20 cellular contexts compared by ENCODE assay signal in genomic region chr11:66418986-66419308, GRCh38. TPM values are rescaled to one million over a fixed set of nuclear protein-coding genes. Genes with fewer than 3 reads are reported as not detected.
DNase-seq lines count a peak whose midpoint lies in the region; ATAC-seq and TF ChIP-seq lines count a peak whose summit lies in the region.
"Had no signal": no experiment of that assay in that cellular context is flagged by ENCODE, and none has a peak within 500 bp of the region (broad histone marks: within the 10 kb centered on the region; RNA-seq: fewer than 3 reads in every experiment).

No MANE protein-coding gene starts in this region.

- H3K27me3 ChIP-seq in endocrine pancreas (ENCODE audit: control insufficient read depth, insufficient read depth, low read length) (no peaks in the 10 kb centered on the region), mesendoderm (ENCODE audit: insufficient read depth, low read length, poor library complexity) (peaks cover 22% of the 10 kb centered on the region)

- no peak for DNase-seq in activated naive CD4-positive, alpha-beta T cell treated with anti-CD3 and anti-CD28 coated beads, Interleukin-2, amount 10 ng/mL, durations not matched to agents 7 days and 5 days
- no peak for DNase-seq in activated naive CD4-positive, alpha-beta T cell treated with anti-CD3 and anti-CD28 coated beads, Interleukin-2, amount 50 U/mL, for 72 hours (ENCODE audit: low spot score in 2 of 2)
- DNase-seq in WTC11 (ENCODE audit: low spot score) = no peak
- DNase-seq in stimulated activated effector memory CD8-positive, alpha-beta T cell treated with anti-CD3 and anti-CD28 coated beads, Interleukin-12 subunit alpha, Interleukin-12 subunit beta, amount 100 ng/mL, for 72 hours (ENCODE audit: low spot score in 2 of 2) = no peak
- DNase-seq in activated gamma-delta T cell (lab: John Stamatoyannopoulos, UW) = no peak
- DNase-seq in mesendoderm = no peak
- DNase-seq in NCI-H187 (lab: John Stamatoyannopoulos, UW) = no peak
- DNase-seq: NCI-H774, upper lobe of right lung had no signal

- H3K9ac ChIP-seq in endocrine pancreas (ENCODE audit: control insufficient read depth, insufficient read depth, low read length) (no peak overlapping the region), mesendoderm (ENCODE audit: low read length) (no peak overlapping the region)

- H3K36me3 Mint-ChIP-seq in activated naive CD4-positive, alpha-beta T cell treated with anti-CD3 and anti-CD28 coated beads, Interleukin-2, amount 10 ng/mL, durations not matched to agents 7 days and 5 days = peaks cover 3% of the 10 kb centered on the region
- peaks cover 0 to 12% of the 10 kb centered on the region in 2 donors for H3K36me3 Mint-ChIP-seq in activated naive CD4-positive, alpha-beta T cell treated with anti-CD3 and anti-CD28 coated beads, Interleukin-2, amount 50 U/mL, for 72 hours
- H3K36me3 Mint-ChIP-seq in WTC11 = no peaks in the 10 kb centered on the region
- peaks cover 11% of the 10 kb centered on the region for H3K36me3 Mint-ChIP-seq in stimulated activated effector memory CD8-positive, alpha-beta T cell treated with anti-CD3 and anti-CD28 coated beads, Interleukin-12 subunit alpha, Interleukin-12 subunit beta, amount 100 ng/mL, for 72 hours

- no peaks in the 10 kb centered on the region for H3K9me3 ChIP-seq in endocrine pancreas (ENCODE audit: control insufficient read depth, low read length)
- H3K9me3 ChIP-seq: pancreas, upper lobe of right lung had no signal

- peak overlapping the region; percentile 60 for H3K27ac Mint-ChIP-seq in activated naive CD4-positive, alpha-beta T cell treated with anti-CD3 and anti-CD28 coated beads, Interleukin-2, amount 10 ng/mL, durations not matched to agents 7 days and 5 days
- no peak overlapping the region for H3K27ac Mint-ChIP-seq in activated naive CD4-positive, alpha-beta T cell treated with anti-CD3 and anti-CD28 coated beads, Interleukin-2, amount 50 U/mL, for 72 hours
- no peak overlapping the region for H3K27ac Mint-ChIP-seq in WTC11
- H3K27ac Mint-ChIP-seq in stimulated activated effector memory CD8-positive, alpha-beta T cell treated with anti-CD3 and anti-CD28 coated beads, Interleukin-12 subunit alpha, Interleukin-12 subunit beta, amount 100 ng/mL, for 72 hours = peak overlapping the region; percentile 41

- no peak overlapping the region for H3K56ac ChIP-seq in mesendoderm (ENCODE audit: low read length)

- H3K79me2 ChIP-seq in mesendoderm (ENCODE audit: control insufficient read depth, insufficient read depth, low read length) = no peaks in the 10 kb centered on the region

- no peak overlapping the region for H2BK120ac ChIP-seq in mesendoderm (ENCODE audit: low read depth, low read length)

- WGBS in mesendoderm (ENCODE audit: extremely low coverage, insufficient coverage, low lambda C conversion rate) = no CpG with 5 or more reads among the region's 3 CpGs

- no peak overlapping the region for H3K27ac ChIP-seq in mesendoderm (ENCODE audit: low read depth, low read length)
- H3K27ac ChIP-seq: epithelial cell of prostate, pancreas, RWPE1, upper lobe of right lung had no signal

- H3K4me1 Mint-ChIP-seq in activated naive CD4-positive, alpha-beta T cell treated with anti-CD3 and anti-CD28 coated beads, Interleukin-2, amount 10 ng/mL, durations not matched to agents 7 days and 5 days = peaks cover 12% of the 10 kb centered on the region
- peaks cover 43% of the 10 kb centered on the region for H3K4me1 Mint-ChIP-seq in WTC11
- H3K4me1 Mint-ChIP-seq in stimulated activated effector memory CD8-positive, alpha-beta T cell treated with anti-CD3 and anti-CD28 coated beads, Interleukin-12 subunit alpha, Interleukin-12 subunit beta, amount 100 ng/mL, for 72 hours = peaks cover 36% of the 10 kb centered on the region

- H2BK5ac ChIP-seq in mesendoderm (ENCODE audit: low read length) = no peak overlapping the region

- no peak overlapping the region for H3K4me3 Mint-ChIP-seq in activated naive CD4-positive, alpha-beta T cell treated with anti-CD3 and anti-CD28 coated beads, Interleukin-2, amount 10 ng/mL, durations not matched to agents 7 days and 5 days
- H3K4me3 Mint-ChIP-seq in WTC11 = peak overlapping the region; percentile 26; the same call in 1 of the 2 replicates
- peak overlapping the region; percentile 30 for H3K4me3 Mint-ChIP-seq in stimulated activated effector memory CD8-positive, alpha-beta T cell treated with anti-CD3 and anti-CD28 coated beads, Interleukin-12 subunit alpha, Interleukin-12 subunit beta, amount 100 ng/mL, for 72 hours

- no peak for TF ChIP-seq CTCF in WTC11 (IDR thresholded peaks at IDR 0.05)

- H3K4me2 ChIP-seq in mesendoderm (ENCODE audit: low read length) = no peak overlapping the region

- no peak overlapping the region for H4K5ac ChIP-seq in mesendoderm (ENCODE audit: low read length)

- H4K8ac ChIP-seq in mesendoderm (ENCODE audit: low read depth, low read length) = no peak overlapping the region

- H3K18ac ChIP-seq in mesendoderm (ENCODE audit: low read length) = no peak overlapping the region

- peaks cover 9% of the 10 kb centered on the region for H3K9me3 Mint-ChIP-seq in activated naive CD4-positive, alpha-beta T cell treated with anti-CD3 and anti-CD28 coated beads, Interleukin-2, amount 10 ng/mL, durations not matched to agents 7 days and 5 days
- H3K9me3 Mint-ChIP-seq in activated naive CD4-positive, alpha-beta T cell treated with anti-CD3 and anti-CD28 coated beads, Interleukin-2, amount 50 U/mL, for 72 hours = no peaks in the 10 kb centered on the region
- H3K9me3 Mint-ChIP-seq in WTC11 = no peaks in the 10 kb centered on the region
- peaks cover 4% of the 10 kb centered on the region for H3K9me3 Mint-ChIP-seq in stimulated activated effector memory CD8-positive, alpha-beta T cell treated with anti-CD3 and anti-CD28 coated beads, Interleukin-12 subunit alpha, Interleukin-12 subunit beta, amount 100 ng/mL, for 72 hours

- H3K27me3 Mint-ChIP-seq in activated naive CD4-positive, alpha-beta T cell treated with anti-CD3 and anti-CD28 coated beads, Interleukin-2, amount 10 ng/mL, durations not matched to agents 7 days and 5 days = peaks cover 72% of the 10 kb centered on the region
- H3K27me3 Mint-ChIP-seq in WTC11 (ENCODE audit: low read depth) = peaks cover 59% of the 10 kb centered on the region

- peaks cover 10% of the 10 kb centered on the region for H3K36me3 ChIP-seq in endocrine pancreas (ENCODE audit: control insufficient read depth, insufficient read depth, low read length)
- H3K36me3 ChIP-seq in mesendoderm (ENCODE audit: control insufficient read depth, insufficient read depth, low read length) = no peaks in the 10 kb centered on the region
- H3K36me3 ChIP-seq: MG63, pancreas, upper lobe of right lung had no signal

- no peaks in the 10 kb centered on the region for H3K79me1 ChIP-seq in mesendoderm (ENCODE audit: low read length)

- no peak for ATAC-seq in activated naive CD4-positive, alpha-beta T cell treated with anti-CD3 and anti-CD28 coated beads, Interleukin-2, amount 50 U/mL, for 72 hours
- no peak for ATAC-seq in WTC11
- no peak for ATAC-seq in stimulated activated effector memory CD8-positive, alpha-beta T cell treated with anti-CD3 and anti-CD28 coated beads, Interleukin-12 subunit alpha, Interleukin-12 subunit beta, amount 100 ng/mL, for 72 hours
- ATAC-seq: naive thymus-derived CD4-positive, alpha-beta T cell had no signal

- no peak overlapping the region for H2BK15ac ChIP-seq in mesendoderm (replicated peaks; ENCODE audit: low read depth)

- H3K4me3 ChIP-seq in endocrine pancreas (ENCODE audit: control insufficient read depth, insufficient read depth, low read length) (peak overlapping the region; percentile 32), mesendoderm (ENCODE audit: low read length) (no peak overlapping the region)
- H3K4me3 ChIP-seq: MG63, pancreas, smooth muscle cell, upper lobe of right lung had no signal

- H3K4me1 ChIP-seq in endocrine pancreas (ENCODE audit: control insufficient read depth, insufficient read depth, low read length) (peaks cover 14% of the 10 kb centered on the region), mesendoderm (ENCODE audit: control insufficient read depth, low read depth, low read length) (peaks cover 2% of the 10 kb centered on the region)
- H3K4me1 ChIP-seq: pancreas had no signal

- no peak overlapping the region for H2AK5ac ChIP-seq in mesendoderm (ENCODE audit: low read length)

- CTCF ChIA-PET in activated naive CD4-positive, alpha-beta T cell treated with anti-CD3 and anti-CD28 coated beads, Interleukin-2, amount 10 ng/mL, durations not matched to agents 7 days and 5 days (lab: Charles Lee) = interaction anchor here (1.0 to 3.5 kb wide), 2 partner anchors 10 to 11 kb away, joined by 4 to 27 read pairs; no protein-coding TSS in a partner anchor
- CTCF ChIA-PET in WTC11 (lab: Charles Lee) = interaction anchor here (0.6 to 5.2 kb wide), 8 partner anchors 10 to 259 kb away, joined by 5 to 56 read pairs (median 25); partner anchors contain the start of genes DPP3, MRPL11 and RBM4B

- H3K23ac ChIP-seq in mesendoderm (ENCODE audit: low read length) = no peak overlapping the region

- H3K4ac ChIP-seq in mesendoderm (ENCODE audit: low read depth, low read length) = no peak overlapping the region

- POLR2A ChIA-PET in WTC11 (lab: Charles Lee) = no interaction called here

TF ChIP-seq in WTC11, 78 proteins besides CTCF, POLR2A, EP300 and RAD21 (continues in another document):
- TF ChIP-seq ESRRA (CRISPR knock-in tag; IDR thresholded peaks at IDR 0.05; ENCODE audit: borderline replicate concordance) (no peak), SOX15 (CRISPR knock-in tag; IDR thresholded peaks at IDR 0.05) (no peak), JUN (CRISPR knock-in tag; IDR thresholded peaks at IDR 0.05) (no peak), OVOL2 (CRISPR knock-in tag; IDR thresholded peaks at IDR 0.05; ENCODE audit: borderline replicate concordance) (no peak), FOXJ3 (CRISPR knock-in tag; IDR thresholded peaks at IDR 0.05; ENCODE audit: borderline replicate concordance) (no peak)

RNA-seq across cellular contexts. Expression of gene NPAS4, which starts 1.9 kb away (rescaled TPM):
- total RNA-seq in activated naive CD4-positive, alpha-beta T cell treated with anti-CD3 and anti-CD28 coated beads, Interleukin-2, amount 50 U/mL, for 72 hours = under 1 TPM; 0.09 to 0.47 TPM
- 0.27 to 0.79 TPM (median 0.44 TPM) in 3 replicates for total RNA-seq in WTC11 (2021)
- polyA plus RNA-seq in mesendoderm (2013, experiment 1 of 2) = 0.51 TPM
- 0.32 TPM for polyA plus RNA-seq in mesendoderm (2013, experiment 2 of 2)
- total RNA-seq: glomerular endothelial cell, HT-29, left ventricle myocardium superior, SK-MEL-5, upper lobe of right lung had no signal
- polyA plus RNA-seq: naive thymus-derived CD4-positive, alpha-beta T cell had no signal

RNA-seq across cellular contexts. Expression of gene MRPL11, which starts 19.7 kb away (rescaled TPM):
- total RNA-seq in activated naive CD4-positive, alpha-beta T cell treated with anti-CD3 and anti-CD28 coated beads, Interleukin-2, amount 50 U/mL, for 72 hours = 100 to 1,000 TPM in 1 of 2 donors, 10 to 100 TPM in 1; 81.9 to 131 TPM
- 131 to 137 TPM (median 135 TPM) in 3 replicates for total RNA-seq in WTC11 (2021)
- 214 TPM for polyA plus RNA-seq in mesendoderm (2013, experiment 1 of 2)
- 214 TPM for polyA plus RNA-seq in mesendoderm (2013, experiment 2 of 2)

RNA-seq across cellular contexts. Expression of gene SLC29A2, which starts 47.4 kb away (rescaled TPM):
- total RNA-seq in activated naive CD4-positive, alpha-beta T cell treated with anti-CD3 and anti-CD28 coated beads, Interleukin-2, amount 50 U/mL, for 72 hours = 10 to 100 TPM in 1 of 2 donors, 1 to 10 TPM in 1; 6.1 to 10.5 TPM
- total RNA-seq in WTC11 (2021) = 30.2 to 36.6 TPM (median 35.3 TPM) in 3 replicates
- 28.3 TPM for polyA plus RNA-seq in mesendoderm (2013, experiment 1 of 2)
- polyA plus RNA-seq in mesendoderm (2013, experiment 2 of 2) = 29.0 TPM

RNA-seq across cellular contexts. Expression of gene PELI3, which starts 47.8 kb away (rescaled TPM):
- total RNA-seq in activated naive CD4-positive, alpha-beta T cell treated with anti-CD3 and anti-CD28 coated beads, Interleukin-2, amount 50 U/mL, for 72 hours = 1 to 10 TPM; 4.2 to 8.5 TPM
- 6.7 to 7.8 TPM (median 6.8 TPM) in 3 replicates for total RNA-seq in WTC11 (2021)
- 3.1 TPM for polyA plus RNA-seq in mesendoderm (2013, experiment 1 of 2)
- polyA plus RNA-seq in mesendoderm (2013, experiment 2 of 2) = 3.4 TPM

Comparison
In these comparisons a context has a peak if more than half of its experiments do, and no peak if none do; other contexts are left out.
1. H3K27ac Mint-ChIP-seq: peak in activated naive CD4-positive, alpha-beta T cell treated with anti-CD3 and anti-CD28 coated beads, Interleukin-2, amount 10 ng/mL, durations not matched to agents 7 days and 5 days (single experiment) and stimulated activated effector memory CD8-positive, alpha-beta T cell treated with anti-CD3 and anti-CD28 coated beads, Interleukin-12 subunit alpha, Interleukin-12 subunit beta, amount 100 ng/mL, for 72 hours (single experiment); none in activated naive CD4-positive, alpha-beta T cell treated with anti-CD3 and anti-CD28 coated beads, Interleukin-2, amount 50 U/mL, for 72 hours (0 of 2) and WTC11 (single experiment).